Comparison of ENCODE assay signal across 8 cellular contexts in the genomic region with DNA sequence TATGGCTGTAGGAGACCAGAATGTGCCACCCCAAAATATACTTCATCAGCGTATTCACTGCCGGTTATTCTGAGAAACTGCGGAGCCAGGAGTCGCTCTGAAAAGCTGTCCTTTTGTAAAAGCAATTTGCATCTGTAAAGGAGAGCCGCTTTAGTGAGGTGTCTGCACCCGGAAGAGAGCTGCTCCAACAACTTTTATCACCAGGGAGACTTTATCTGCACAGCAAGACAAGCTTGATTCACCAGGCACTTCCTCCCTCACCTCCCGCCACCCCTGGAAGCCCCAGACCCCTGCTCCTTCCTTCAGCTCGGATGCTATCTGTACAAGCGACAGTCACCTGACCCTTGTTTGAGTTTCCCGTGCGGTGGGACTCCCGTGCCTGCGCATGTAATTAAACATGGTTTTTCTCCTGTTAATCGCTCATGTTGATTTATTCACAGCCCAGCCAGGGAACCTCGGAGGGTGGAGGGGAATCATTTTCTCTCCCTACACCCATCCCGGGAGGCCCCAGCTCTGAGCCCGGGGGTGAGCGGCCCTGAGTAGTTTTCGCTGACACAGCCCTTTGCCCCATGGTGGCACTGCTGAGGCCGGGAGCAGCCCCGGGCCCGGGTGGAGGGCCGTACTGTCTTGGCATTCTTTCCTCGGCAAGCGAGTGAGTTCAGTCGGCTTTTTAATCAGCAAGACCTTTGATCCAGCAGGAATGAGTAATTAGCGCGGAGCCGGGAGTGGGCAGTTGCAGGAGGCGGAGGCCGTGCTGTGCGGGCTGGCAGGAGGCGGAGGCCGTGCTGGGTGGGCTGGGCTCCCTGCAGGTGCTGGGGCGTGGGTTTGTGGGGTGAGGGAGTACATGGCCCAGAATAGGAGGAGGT.
DNase-seq lines count a peak whose midpoint lies in the region; ATAC-seq and TF ChIP-seq lines count a peak whose summit lies in the region.

No MANE protein-coding gene starts in this region.

- DNase-seq in LoVo (ENCODE audit: low spot score) (peak; percentile 66), body of pancreas (peak; percentile 81 to 87 (median 85)), mucosa of descending colon (peak; percentile 86 to 93 (median 92))

- H3K27me3 ChIP-seq in BLaER1 treated with 17β-estradiol and CSF1 and Interleukin-3, amounts not matched to agents 10 nM and 100 nM = peaks cover 0 to 12% (median 0%) of the 10 kb centered on the region in 11 experiments; a peak in 4 of 22 replicates
- H3K27me3 ChIP-seq in body of pancreas = no peaks in the 10 kb centered on the region

- H3K4me3 ChIP-seq in BLaER1 treated with 17β-estradiol and CSF1 and Interleukin-3, amounts not matched to agents 10 nM and 100 nM = peak overlapping the region in 7 of 10 experiments; percentile 12 to 44 (median 28); a peak in 10 of 20 replicates
- H3K4me3 ChIP-seq in body of pancreas (no peak overlapping the region), mucosa of descending colon (no peak overlapping the region)

- peaks cover 20 to 47% (median 36%) of the 10 kb centered on the region in 10 experiments for H3K4me1 ChIP-seq in BLaER1 treated with 17β-estradiol and CSF1 and Interleukin-3, amounts not matched to agents 10 nM and 100 nM
- peaks cover 32% of the 10 kb centered on the region for H3K4me1 ChIP-seq in body of pancreas
- peaks cover 48% of the 10 kb centered on the region for H3K4me1 ChIP-seq in mucosa of descending colon (ENCODE audit: low read depth)

- ATAC-seq in body of pancreas (peak; percentile 81), mucosa of descending colon (peak; percentile 85), HG02852 (IDR thresholded peaks at IDR 0.05; ENCODE audit: unreplicated experiment) (no peak), GM19463 (IDR thresholded peaks at IDR 0.05; ENCODE audit: unreplicated experiment) (no peak), GM18867 (IDR thresholded peaks at IDR 0.05; ENCODE audit: unreplicated experiment) (no peak), GM21825 (IDR thresholded peaks at IDR 0.05; ENCODE audit: unreplicated experiment) (no peak)

- H4K20me1 ChIP-seq in BLaER1 treated with 17β-estradiol and CSF1 and Interleukin-3, amounts not matched to agents 10 nM and 100 nM = peaks cover 0 to 17% (median 0%) of the 10 kb centered on the region in 11 experiments; a peak in 3 of 22 replicates

- H3K4me2 ChIP-seq in BLaER1 treated with 17β-estradiol and CSF1 and Interleukin-3, amounts not matched to agents 10 nM and 100 nM = peak overlapping the region; percentile 70 to 86 (median 81)

- intact Hi-C loops in body of pancreas (cut with DNase I) = no loop called here
- intact Hi-C loops in mucosa of descending colon (cut with DNase I, micrococcal nuclease) = no loop called here

- no peaks in the 10 kb centered on the region for H3K36me3 ChIP-seq in BLaER1 treated with 17β-estradiol and CSF1 and Interleukin-3, amounts not matched to agents 10 nM and 100 nM
- H3K36me3 ChIP-seq in body of pancreas (replicated peaks in 1 of 2; ENCODE audit: insufficient read depth in 1 of 2, low read depth in 2 of 2) = no peaks in the 10 kb centered on the region
- H3K36me3 ChIP-seq in mucosa of descending colon (ENCODE audit: low read depth) = no peaks in the 10 kb centered on the region

- peak in 1 of 7 experiments; percentile 32 for TF ChIP-seq CTCF in body of pancreas (IDR thresholded peaks at IDR 0.05)
- TF ChIP-seq CTCF in mucosa of descending colon (IDR thresholded peaks at IDR 0.05) = no peak

- peak overlapping the region; percentile 9 to 62 (median 28); a peak in 13 of 22 replicates for H3K9ac ChIP-seq in BLaER1 treated with 17β-estradiol and CSF1 and Interleukin-3, amounts not matched to agents 10 nM and 100 nM

- WGBS in body of pancreas, 2 donors = 10 to 25% methylated on average over 32 to 35 of the region's 35 CpGs

- H3K27ac ChIP-seq in BLaER1 treated with 17β-estradiol and CSF1 and Interleukin-3, amounts not matched to agents 10 nM and 100 nM = peak overlapping the region in 4 of 11 experiments; percentile 9 to 53 (median 12); a peak in 5 of 22 replicates
- peak overlapping the region; percentile 80 to 90 (median 84) for H3K27ac ChIP-seq in body of pancreas

- H3K9me3 ChIP-seq in BLaER1 treated with 17β-estradiol and CSF1 and Interleukin-3, amounts not matched to agents 10 nM and 100 nM (replicated peaks in 1 of 11) = no peaks in the 10 kb centered on the region
- H3K9me3 ChIP-seq in body of pancreas = no peaks in the 10 kb centered on the region
- no peaks in the 10 kb centered on the region for H3K9me3 ChIP-seq in mucosa of descending colon

- peak in 2 of 3 donors; percentile 43 to 59 for TF ChIP-seq POLR2A in body of pancreas (IDR thresholded peaks at IDR 0.05)

Comparison
In these comparisons a context has a peak if more than half of its experiments do, and no peak if none do; other contexts are left out.
1. H3K4me3 ChIP-seq: peak in BLaER1 treated with 17β-estradiol and CSF1 and Interleukin-3, amounts not matched to agents 10 nM and 100 nM (7 of 10); none in body of pancreas (0 of 2) and mucosa of descending colon (single experiment).
2. ATAC-seq: peak in body of pancreas (single experiment) and mucosa of descending colon (single experiment); none in HG02852 (single experiment), GM19463 (single experiment), GM18867 (single experiment) and GM21825 (single experiment).
3. Peak in every context shown above with its lines, with median percentiles within 50 percentile points of each other: DNase-seq.